ENCODE assay signal across 17 cellular contexts in genomic region chr3:76487446-76487845, GRCh38.
DNase-seq lines count a peak whose midpoint lies in the region; ATAC-seq and TF ChIP-seq lines count a peak whose summit lies in the region.
"Had no signal": no experiment of that assay in that cellular context is flagged by ENCODE, and none has a peak within 500 bp of the region (broad histone marks: within the 10 kb centered on the region; RNA-seq: fewer than 3 reads in every experiment).

No MANE protein-coding gene starts in this region.

- no peak overlapping the region for H3K4me3 Mint-ChIP-seq in GM23338
- H3K4me3 Mint-ChIP-seq: H9 had no signal

- peak overlapping the region; percentile 6; the same call in 1 of the 2 replicates for H3K18ac ChIP-seq in IMR-90 (ENCODE audit: low read depth, low read length)

- H3K9ac ChIP-seq in IMR-90 (ENCODE audit: low read depth, low read length): no peak overlapping the region
- H3K9ac ChIP-seq: BLaER1 had no signal

- POLR2A ChIA-PET in IMR-90 (lab: Charles Lee; ENCODE audit: unreplicated experiment): no interaction called here

- dilution Hi-C loops in IMR-90 (cut with HindIII; ENCODE audit: low sequenced_read_pairs, unreplicated experiment): no loop called here

- H3K9me3 Mint-ChIP-seq in GM23338: peaks cover 6% of the 10 kb centered on the region; the same call in 2 of the 3 replicates

- no peak overlapping the region for H2AK5ac ChIP-seq in IMR-90 (ENCODE audit: low read depth, low read length)

- H2BK20ac ChIP-seq in IMR-90 (ENCODE audit: low read depth, low read length): peak overlapping the region; percentile 63; the same call in 1 of the 2 replicates

- no peak overlapping the region; the same call in 1 of the 2 replicates for H4K5ac ChIP-seq in IMR-90 (ENCODE audit: low read depth, low read length)

- DNase-seq in AG20443 (ENCODE audit: low spot score): peak; percentile 15
- peak; percentile 85 for DNase-seq in IMR-90
- DNase-seq in brain microvascular endothelial cell: peak; percentile 28
- peak; percentile 25 for DNase-seq in kidney glomerular epithelial cell (lab: John Stamatoyannopoulos, UW)
- no peak for DNase-seq in GM23338 (ENCODE audit: low spot score)
- no peak for DNase-seq in pons (ENCODE audit: low spot score)
- no peak for DNase-seq in omental fat pad (ENCODE audit: low spot score)
- no peak for DNase-seq in NCI-H510A (lab: John Stamatoyannopoulos, UW)
- DNase-seq: DMS 273 treated with DMSO at 0.1 percent for 48 hours; H9; NCI-H1436; NCI-H2081; NCI-H524 treated with DMSO at 0.1 percent for 48 hours; NK-92 treated with Interleukin-12 subunit alpha and Interleukin-12 subunit beta, amount 100 ng/mL, for 24 hours; OCI-M1 had no signal

- peaks cover 0 to 4% of the 10 kb centered on the region in 2 experiments; a peak in 1 of 4 replicates for H3K79me1 ChIP-seq in IMR-90 (ENCODE audit: low read depth in 1 of 2, low read length in 2 of 2)

- peak overlapping the region; percentile 35; the same call in 1 of the 2 replicates for H3K14ac ChIP-seq in IMR-90 (replicated peaks; ENCODE audit: low read depth, low read length)

- peaks cover 6% of the 10 kb centered on the region; the same call in 2 of the 3 replicates for H3K4me1 Mint-ChIP-seq in GM23338
- H3K4me1 Mint-ChIP-seq: H9 had no signal

- H4K8ac ChIP-seq in IMR-90 (ENCODE audit: low read depth in 2 of 2, low read length in 2 of 2): no peak overlapping the region

- H3K27ac ChIP-seq in IMR-90 (ENCODE audit: insufficient read depth, low read length) (no peak overlapping the region), brain microvascular endothelial cell (no peak overlapping the region), GM23338 (ENCODE audit: low read depth) (no peak overlapping the region)
- H3K27ac ChIP-seq: A549, BLaER1 had no signal

- H2BK120ac ChIP-seq in IMR-90 (ENCODE audit: low read depth, low read length): 0 out of 2 replicates have a peak overlapping the region, but pooled peaks have one; percentile 22

- H3K9me1 ChIP-seq in IMR-90 (ENCODE audit: insufficient read depth, low read length): 0 out of 2 replicates have a peak, but pooled peaks cover 3% of the 10 kb centered on the region

- H2BK5ac ChIP-seq in IMR-90 (ENCODE audit: low read depth, low read length, poor library complexity, severe bottlenecking): peak overlapping the region; percentile 72

- no peak overlapping the region for H3K56ac ChIP-seq in IMR-90 (ENCODE audit: extremely low read depth, insufficient read depth, low read length)

- ATAC-seq in IMR-90 (ENCODE audit: low read depth) (peak; percentile 97), GM23338 (no peak), omental fat pad (ENCODE audit: low FRiP score) (no peak)
- ATAC-seq: A549 had no signal

- CTCF ChIA-PET in IMR-90 (lab: Yijun Ruan, JAX): no interaction called here

- TF ChIP-seq CTCF in IMR-90 (conservative IDR thresholded peaks at IDR 0.05; ENCODE audit: low read depth, low read length) (no peak), brain microvascular endothelial cell (IDR thresholded peaks at IDR 0.05; ENCODE audit: low read depth, low read length, missing control alignments) (no peak), GM23338 (conservative IDR thresholded peaks at IDR 0.05; ENCODE audit: low read depth in 2 of 2) (no peak), omental fat pad (IDR thresholded peaks at IDR 0.05) (no peak)

- H3K4me2 ChIP-seq in IMR-90 (ENCODE audit: low read depth, low read length) (no peak overlapping the region), GM23338 (no peak overlapping the region)
- H3K4me2 ChIP-seq: A549, BLaER1 had no signal

- no peak overlapping the region for H2AK9ac ChIP-seq in IMR-90 (replicated peaks; ENCODE audit: low read depth, low read length, poor library complexity)

- H3K27me3 ChIP-seq in IMR-90 (ENCODE audit: control insufficient read depth, insufficient read depth, low read length): no peaks in the 10 kb centered on the region
- H3K27me3 ChIP-seq in brain microvascular endothelial cell (replicated peaks): no peaks in the 10 kb centered on the region
- H3K27me3 ChIP-seq in GM23338 (ENCODE audit: insufficient read depth): no peaks in the 10 kb centered on the region
- H3K27me3 ChIP-seq: BLaER1 had no signal

- no peak for TF ChIP-seq RAD21 in IMR-90 (IDR thresholded peaks at IDR 0.05; ENCODE audit: low read length)

- no peak overlapping the region for H3K23ac ChIP-seq in IMR-90 (ENCODE audit: low read depth, low read length)

- H3K27ac Mint-ChIP-seq in GM23338: no peak overlapping the region
- H3K27ac Mint-ChIP-seq: H9 had no signal

- intact Hi-C loops in IMR-90 (cut with micrococcal nuclease): no loop called here

- H3K36me3 Mint-ChIP-seq in GM23338 (ENCODE audit: low read depth): peaks cover 8% of the 10 kb centered on the region

- peaks cover 4% of the 10 kb centered on the region; the same call in 1 of the 2 replicates for H3K9me2 ChIP-seq in GM23338 (ENCODE audit: insufficient read depth)

- H3F3A ChIP-seq in GM23338 (replicated peaks; ENCODE audit: low read depth): no peaks in the 10 kb centered on the region

- H3K27me3 Mint-ChIP-seq in GM23338 (ENCODE audit: insufficient read depth, low read depth, poor library complexity): peaks cover 1% of the 10 kb centered on the region

- no CpG with 5 or more reads among the region's 3 CpGs for WGBS in IMR-90 (ENCODE audit: extremely low coverage in 2 of 2, insufficient read length in 1 of 2), 2 experiments

- in situ Hi-C loops in IMR-90 (cut with MboI; ENCODE audit: low sequenced_read_pairs): no loop called here
- in situ Hi-C loops in brain microvascular endothelial cell (cut with HindIII; ENCODE audit: low pct_ligation_motif_present, low sequenced_read_pairs): no loop called here

- TF ChIP-seq POLR2A in IMR-90 (IDR thresholded peaks at IDR 0.05; ENCODE audit: low read depth, low read length): no peak

- H3K9me3 ChIP-seq in IMR-90 (ENCODE audit: control insufficient read depth, insufficient read depth, low read length): peaks cover 5% of the 10 kb centered on the region; the same call in 1 of the 2 replicates

- BruUV-seq in IMR-90 (replicated peaks; lab: Mats Ljungman, UMichigan): no TSS peak

- H4K20me1 ChIP-seq in IMR-90 (ENCODE audit: insufficient read depth, low read length): no peaks in the 10 kb centered on the region
- H4K20me1 ChIP-seq in GM23338 (replicated peaks; ENCODE audit: insufficient read depth): no peaks in the 10 kb centered on the region
- H4K20me1 ChIP-seq: BLaER1 had no signal

- no peak overlapping the region for H3K4me3 ChIP-seq in IMR-90 (ENCODE audit: insufficient read depth, low read depth, low read length)
- H3K4me3 ChIP-seq in brain microvascular endothelial cell (ENCODE audit: low read depth, low read length): no peak overlapping the region
- no peak overlapping the region for H3K4me3 ChIP-seq in GM23338
- H3K4me3 ChIP-seq: A549, BLaER1 had no signal

- H3K4me1 ChIP-seq in IMR-90 (ENCODE audit: control insufficient read depth, insufficient read depth, low read length) (peaks cover 2% of the 10 kb centered on the region; the same call in 1 of the 2 replicates), GM23338 (ENCODE audit: insufficient read depth) (no peaks in the 10 kb centered on the region)
- H3K4me1 ChIP-seq: A549, BLaER1 had no signal

- H2AFZ ChIP-seq in IMR-90 (replicated peaks; ENCODE audit: low read length, poor library complexity) (no peak overlapping the region), GM23338 (no peak overlapping the region)

- no peak overlapping the region; the same call in 1 of the 2 replicates for H4K91ac ChIP-seq in IMR-90 (ENCODE audit: insufficient read depth, low read depth, low read length)

- H3K36me3 ChIP-seq in IMR-90 (ENCODE audit: control insufficient read depth, insufficient read depth, low read length) (no peaks in the 10 kb centered on the region), brain microvascular endothelial cell (replicated peaks) (no peaks in the 10 kb centered on the region), GM23338 (ENCODE audit: insufficient read depth) (no peaks in the 10 kb centered on the region)
- H3K36me3 ChIP-seq: BLaER1 had no signal

- H3K4ac ChIP-seq in IMR-90 (ENCODE audit: low read depth, low read length): no peak overlapping the region

- H2BK15ac ChIP-seq in IMR-90 (ENCODE audit: low read depth, low read length): no peak overlapping the region

- H3K79me2 ChIP-seq in GM23338 (replicated peaks; ENCODE audit: insufficient read depth): no peaks in the 10 kb centered on the region

TF ChIP-seq in IMR-90, 13 proteins besides CTCF, POLR2A, EP300 and RAD21 (continues in another document):
- no peak for TF ChIP-seq ELK1 (IDR thresholded peaks at IDR 0.05; ENCODE audit: borderline replicate concordance, low read depth, low read length)

TF ChIP-seq in GM23338, 12 proteins besides CTCF, POLR2A, EP300 and RAD21 (continues in another document):
- no peak for TF ChIP-seq REST (IDR thresholded peaks at IDR 0.05; ENCODE audit: unreplicated experiment)
- no peak for TF ChIP-seq ZNF114 (CRISPR knock-in tag; IDR thresholded peaks at IDR 0.05)

Comparison
In these comparisons a context has a peak if more than half of its experiments do, and no peak if none do; other contexts are left out.
1. DNase-seq: peak in AG20443 (single experiment), IMR-90 (single experiment), brain microvascular endothelial cell (single experiment) and kidney glomerular epithelial cell (single experiment); none in GM23338 (single experiment), pons (single experiment), omental fat pad (single experiment) and NCI-H510A (single experiment).